In the genomic region with DNA sequence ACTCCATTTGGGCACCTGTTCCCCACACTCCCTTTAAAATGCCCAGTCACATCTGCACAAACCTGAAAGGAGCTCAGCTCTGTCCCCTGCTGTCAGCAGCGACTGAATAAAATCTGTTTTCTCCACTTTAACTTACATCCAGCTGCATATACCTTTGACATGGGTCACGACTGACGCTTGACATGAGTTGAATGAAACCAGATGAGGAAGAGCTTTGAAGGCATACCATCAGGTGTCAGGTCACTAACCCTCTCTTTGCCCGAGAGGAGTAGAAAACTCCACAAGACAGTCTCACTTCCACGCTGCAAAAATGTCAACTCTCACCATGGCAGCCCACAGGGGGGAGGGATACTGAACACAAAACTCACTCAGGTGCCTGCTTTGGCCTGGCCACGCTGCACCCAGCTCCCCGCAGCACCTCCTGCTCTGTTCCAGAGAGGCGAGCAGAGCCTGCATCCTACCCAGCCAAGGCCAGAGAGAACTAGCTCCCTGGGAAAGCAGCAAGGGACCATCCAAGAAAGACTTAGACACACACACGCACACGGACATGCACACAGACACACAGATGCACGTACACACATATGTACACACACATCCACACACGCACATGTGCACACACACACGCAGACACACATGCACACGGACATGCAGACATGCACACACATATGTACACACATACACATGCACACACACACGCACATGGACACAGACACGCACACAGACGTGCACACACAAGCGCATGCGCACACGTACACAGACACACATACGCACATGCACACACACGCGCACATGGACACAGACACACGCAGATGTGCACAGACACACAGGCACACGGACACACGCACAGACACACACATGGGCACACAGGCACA, we compare ENCODE assay signal across 17 cellular contexts.
DNase-seq lines count a peak whose midpoint lies in the region; ATAC-seq and TF ChIP-seq lines count a peak whose summit lies in the region.
"Had no signal": no experiment of that assay in that cellular context is flagged by ENCODE, and none has a peak within 500 bp of the region (broad histone marks: within the 10 kb centered on the region; RNA-seq: fewer than 3 reads in every experiment).

No MANE protein-coding gene starts in this region.

- H3K79me2 ChIP-seq in H9 (ENCODE audit: insufficient read depth, low read length) (no peaks in the 10 kb centered on the region; the same call in 1 of the 2 replicates), neural progenitor cell (ENCODE audit: low read depth) (no peaks in the 10 kb centered on the region)

- peak overlapping the region in 3 of 11 experiments; percentile 7 to 28 (median 8); a peak in 3 of 22 replicates for H3K9ac ChIP-seq in BLaER1 treated with 17β-estradiol and CSF1 and Interleukin-3, amounts not matched to agents 10 nM and 100 nM
- H3K9ac ChIP-seq in H9 (ENCODE audit: extremely low read depth, insufficient read length, low read length) (no peak overlapping the region), neural progenitor cell (no peak overlapping the region), colonic mucosa (ENCODE audit: low read depth in 2 of 2, low read length in 2 of 2) (no peak overlapping the region)
- H3K9ac ChIP-seq: KMS-11 had no signal

- H2BK120ac ChIP-seq in H9 (ENCODE audit: low read depth, low read length, poor library complexity, severe bottlenecking) = no peak overlapping the region

- H3K27ac ChIP-seq in BLaER1 treated with 17β-estradiol and CSF1 and Interleukin-3, amounts not matched to agents 10 nM and 100 nM = no peak overlapping the region
- H3K27ac ChIP-seq in H9 (ENCODE audit: insufficient read length, low read depth, low read length) (no peak overlapping the region), neural progenitor cell (no peak overlapping the region), RWPE1 (no peak overlapping the region), colonic mucosa (no peak overlapping the region)
- H3K27ac ChIP-seq: HL-60, KMS-11 had no signal

- peaks cover 10 to 25% of the 10 kb centered on the region in 2 experiments for H3K4me1 Mint-ChIP-seq in H9
- peaks cover 46% of the 10 kb centered on the region for H3K4me1 Mint-ChIP-seq in neural progenitor cell

- peaks cover 0 to 45% (median 0%) of the 10 kb centered on the region in 11 experiments; a peak in 8 of 22 replicates for H3K27me3 ChIP-seq in BLaER1 treated with 17β-estradiol and CSF1 and Interleukin-3, amounts not matched to agents 10 nM and 100 nM
- H3K27me3 ChIP-seq in H9 (ENCODE audit: insufficient read depth, low read length) = no peaks in the 10 kb centered on the region; the same call in 1 of the 2 replicates
- H3K27me3 ChIP-seq in neural progenitor cell = no peaks in the 10 kb centered on the region
- no peaks in the 10 kb centered on the region for H3K27me3 ChIP-seq in colonic mucosa

- H2BK15ac ChIP-seq in H9 (ENCODE audit: low read depth, low read length) = no peak overlapping the region

- CTCF ChIA-PET in RWPE1 (lab: Yijun Ruan, JAX) = interaction anchor here (0.6 kb wide), 1 partner anchor 66 kb away, joined by 4 read pairs; no protein-coding TSS in a partner anchor

- peak overlapping the region; percentile 30 to 98 (median 93) for H3K4me2 ChIP-seq in BLaER1 treated with 17β-estradiol and CSF1 and Interleukin-3, amounts not matched to agents 10 nM and 100 nM
- H3K4me2 ChIP-seq in H9 (ENCODE audit: insufficient read depth, insufficient read length, low read length) (no peak overlapping the region), neural progenitor cell (no peak overlapping the region)
- H3K4me2 ChIP-seq: KMS-11 had no signal

- H2AK5ac ChIP-seq in H9 (ENCODE audit: insufficient read length, low read length) = no peak overlapping the region

- H3K14ac ChIP-seq in H9 (ENCODE audit: insufficient read depth, low read length) = no peak overlapping the region

- no peak overlapping the region for H2BK20ac ChIP-seq in H9 (ENCODE audit: low read depth, low read length, poor library complexity, severe bottlenecking)

- peak overlapping the region; percentile 25 for H2BK5ac ChIP-seq in H9 (ENCODE audit: insufficient read length, low read length)

- no peak overlapping the region for H3K56ac ChIP-seq in H9 (ENCODE audit: insufficient read length, low read depth, low read length)

- H2BK12ac ChIP-seq in H9 (ENCODE audit: insufficient read length, low read depth, low read length) = no peak overlapping the region

- H4K5ac ChIP-seq in H9 (ENCODE audit: insufficient read length, low read depth, low read length) = peak overlapping the region; percentile 56

- H3K9me3 Mint-ChIP-seq in H9 = peaks cover 6 to 15% of the 10 kb centered on the region in 2 experiments
- H3K9me3 Mint-ChIP-seq in neural progenitor cell = peaks cover 12% of the 10 kb centered on the region
- H3K9me3 Mint-ChIP-seq: activated CD8-positive, alpha-beta T cell treated with anti-CD3 and anti-CD28 coated beads for 36 hours; activated T-helper 2 cell treated with anti-CD3 and anti-CD28 coated beads, Interferon-gamma antibody, Interleukin-2, Interleukin-4, amounts not matched to agents 10 μg/mL and 5 μg/mL and 100 μg/mL, durations not matched to agents 14 hours and 24 hours and 36 hours; stimulated activated naive CD8-positive, alpha-beta T cell treated with anti-CD3 and anti-CD28 coated beads, Interleukin-15, Interleukin-2, amounts not matched to agents 100 ng/mL and 50 ng/mL, for 24 hours had no signal

- H3K23ac ChIP-seq in H9 (ENCODE audit: insufficient read length, low read depth, low read length) = peak overlapping the region; percentile 36

- TF ChIP-seq CTCF in H9 (conservative IDR thresholded peaks at IDR 0.05) = no peak
- TF ChIP-seq CTCF in neural progenitor cell (IDR thresholded peaks at IDR 0.05) = no peak
- TF ChIP-seq CTCF in RWPE1 (conservative IDR thresholded peaks at IDR 0.05; ENCODE audit: low read depth) = no peak
- TF ChIP-seq CTCF in colonic mucosa (IDR thresholded peaks at IDR 0.05) = no peak

- peak overlapping the region; percentile 9 for H3K18ac ChIP-seq in H9 (ENCODE audit: insufficient read length, low read depth, low read length)

- no peak overlapping the region for H4K91ac ChIP-seq in H9 (ENCODE audit: insufficient read length, low read depth, low read length)

- POLR2A ChIA-PET in RWPE1 (lab: Yijun Ruan, JAX; ENCODE audit: low non-redundant PET) = no interaction called here

- no peaks in the 10 kb centered on the region for H3K9me3 ChIP-seq in BLaER1 treated with 17β-estradiol and CSF1 and Interleukin-3, amounts not matched to agents 10 nM and 100 nM (replicated peaks in 1 of 11)
- H3K9me3 ChIP-seq in H9 (ENCODE audit: control insufficient read depth, low read depth, low read length) (no peaks in the 10 kb centered on the region), neural progenitor cell (ENCODE audit: low read depth) (no peaks in the 10 kb centered on the region), colonic mucosa (no peaks in the 10 kb centered on the region)

- H3K4me3 Mint-ChIP-seq in H9 (peak overlapping the region in 1 of 2 experiments; percentile 45; a peak in 3 of 5 replicates), neural progenitor cell (no peak overlapping the region)
- H3K4me3 Mint-ChIP-seq: activated CD8-positive, alpha-beta T cell treated with anti-CD3 and anti-CD28 coated beads for 36 hours; stimulated activated naive CD8-positive, alpha-beta T cell treated with anti-CD3 and anti-CD28 coated beads, Interleukin-15, Interleukin-2, amounts not matched to agents 100 ng/mL and 50 ng/mL, for 24 hours had no signal

- peak overlapping the region; percentile 32 to 84 (median 58); a peak in 3 of 7 replicates for H3K27ac Mint-ChIP-seq in H9
- H3K27ac Mint-ChIP-seq in neural progenitor cell = peak overlapping the region; percentile 83
- H3K27ac Mint-ChIP-seq: activated CD8-positive, alpha-beta T cell treated with anti-CD3 and anti-CD28 coated beads for 36 hours; activated T-helper 2 cell treated with anti-CD3 and anti-CD28 coated beads, Interferon-gamma antibody, Interleukin-2, Interleukin-4, amounts not matched to agents 10 μg/mL and 5 μg/mL and 100 μg/mL, durations not matched to agents 14 hours and 24 hours and 36 hours; stimulated activated naive CD8-positive, alpha-beta T cell treated with anti-CD3 and anti-CD28 coated beads, Interleukin-15, Interleukin-2, amounts not matched to agents 100 ng/mL and 50 ng/mL, for 24 hours had no signal

- H3K36me3 Mint-ChIP-seq in H9 (ENCODE audit: insufficient read depth in 1 of 3, low read depth in 3 of 3) (peaks cover 16 to 20% (median 17%) of the 10 kb centered on the region in 3 experiments; a peak in 6 of 7 replicates), neural progenitor cell (peaks cover 31% of the 10 kb centered on the region)

- no CpG with 5 or more reads among the region's 26 CpGs for WGBS in H9 (ENCODE audit: extremely low coverage, insufficient read length, low lambda C conversion rate)

- H3F3A ChIP-seq in neural progenitor cell (ENCODE audit: low read depth) = peaks cover 11% of the 10 kb centered on the region

- H3K27me3 Mint-ChIP-seq in H9 (ENCODE audit: low read depth) (no peaks in the 10 kb centered on the region; the same call in 1 of the 2 replicates), neural progenitor cell (ENCODE audit: insufficient read depth, low read depth) (peaks cover 8% of the 10 kb centered on the region)
- H3K27me3 Mint-ChIP-seq: activated CD8-positive, alpha-beta T cell treated with anti-CD3 and anti-CD28 coated beads for 36 hours; stimulated activated naive CD8-positive, alpha-beta T cell treated with anti-CD3 and anti-CD28 coated beads, Interleukin-15, Interleukin-2, amounts not matched to agents 100 ng/mL and 50 ng/mL, for 24 hours had no signal

- no peak for ATAC-seq in HG03469 (IDR thresholded peaks at IDR 0.05; ENCODE audit: unreplicated experiment)

- intact Hi-C loops in colonic mucosa (cut with DNase I) = no loop called here

- no peaks in the 10 kb centered on the region for H3K79me1 ChIP-seq in H9 (ENCODE audit: insufficient read depth, low read depth, low read length, poor library complexity, severe bottlenecking)

- H3K4me3 ChIP-seq in BLaER1 treated with 17β-estradiol and CSF1 and Interleukin-3, amounts not matched to agents 10 nM and 100 nM = no peak overlapping the region
- H3K4me3 ChIP-seq in neural progenitor cell = no peak overlapping the region
- no peak overlapping the region for H3K4me3 ChIP-seq in colonic mucosa

- H3K4me1 ChIP-seq in BLaER1 treated with 17β-estradiol and CSF1 and Interleukin-3, amounts not matched to agents 10 nM and 100 nM = peaks cover 41 to 97% (median 85%) of the 10 kb centered on the region in 10 experiments
- no peaks in the 10 kb centered on the region; the same call in 1 of the 2 replicates for H3K4me1 ChIP-seq in H9 (ENCODE audit: insufficient read depth, low read length)
- peaks cover 15% of the 10 kb centered on the region for H3K4me1 ChIP-seq in neural progenitor cell
- no peaks in the 10 kb centered on the region for H3K4me1 ChIP-seq in colonic mucosa

- no peak overlapping the region for H3K4ac ChIP-seq in H9 (ENCODE audit: low read depth, low read length)

- DNase-seq in H9 = no peak
- DNase-seq in germinal center (ENCODE audit: low spot score) = peak; percentile 45
- no peak for DNase-seq in neural progenitor cell (ENCODE audit: low spot score)
- no peak for DNase-seq in RWPE1 (ENCODE audit: low spot score)
- no peak for DNase-seq in ecto neural progenitor cell (ENCODE audit: low spot score)
- no peak for DNase-seq in colonic mucosa
- DNase-seq: hippocampal formation, NCI-H1417 treated with DMSO at 0.1 percent for 48 hours, NCI-H226, small intestine had no signal

- H2AFZ ChIP-seq in H9 (ENCODE audit: low read length) (no peak overlapping the region), neural progenitor cell (replicated peaks) (no peak overlapping the region)

- peak overlapping the region; percentile 57 for H4K8ac ChIP-seq in H9 (replicated peaks; ENCODE audit: insufficient read length, low read depth, low read length)

- H4K20me1 ChIP-seq in BLaER1 treated with 17β-estradiol and CSF1 and Interleukin-3, amounts not matched to agents 10 nM and 100 nM = peaks cover 90 to 100% (median 99%) of the 10 kb centered on the region in 11 experiments
- H4K20me1 ChIP-seq in H9 (ENCODE audit: control insufficient read depth, insufficient read depth, insufficient read length) (no peaks in the 10 kb centered on the region), neural progenitor cell (ENCODE audit: low read depth) (no peaks in the 10 kb centered on the region)

- no peak overlapping the region for H3T11ph ChIP-seq in H9 (ENCODE audit: low read length)

- peaks cover 12 to 35% (median 26%) of the 10 kb centered on the region in 11 experiments; a peak in 21 of 22 replicates for H3K36me3 ChIP-seq in BLaER1 treated with 17β-estradiol and CSF1 and Interleukin-3, amounts not matched to agents 10 nM and 100 nM
- H3K36me3 ChIP-seq in neural progenitor cell (peaks cover 5% of the 10 kb centered on the region), colonic mucosa (no peaks in the 10 kb centered on the region)

- H3K23me2 ChIP-seq in H9 (ENCODE audit: insufficient read length, low read depth, low read length, poor library complexity, severe bottlenecking) = no peaks in the 10 kb centered on the region

Comparison
In these comparisons a context has a peak if more than half of its experiments do, and no peak if none do; other contexts are left out.
1. H3K4me2 ChIP-seq: peak in BLaER1 treated with 17β-estradiol and CSF1 and Interleukin-3, amounts not matched to agents 10 nM and 100 nM (11 of 11); none in H9 (single experiment) and neural progenitor cell (single experiment).